ENCODE assay signal across 1 cellular context in genomic region chr6:30615958-30616810, GRCh38.
TF ChIP-seq lines count a peak whose summit lies in the region.

No MANE protein-coding gene starts in this region.

TF ChIP-seq in K562, 482 proteins besides CTCF, POLR2A, EP300 and RAD21 (continued from another document and continues in another):
- TF ChIP-seq AFF4 (CRISPR knock-in tag; IDR thresholded peaks at IDR 0.05) (peak; percentile 97; the same call in 1 of the 2 replicates), ZNF184 (CRISPR knock-in tag; IDR thresholded peaks at IDR 0.05) (no peak), MAX (CRISPR knock-in tag; IDR thresholded peaks at IDR 0.05) (no peak), STAG1 (CRISPR knock-in tag; IDR thresholded peaks at IDR 0.05; ENCODE audit: borderline replicate concordance) (no peak), ZNF282 (CRISPR knock-in tag; IDR thresholded peaks at IDR 0.05) (no peak), DDX20 (tag; IDR thresholded peaks at IDR 0.05; ENCODE audit: low read depth) (no peak), ZNF143 (CRISPR knock-in tag; IDR thresholded peaks at IDR 0.05) (no peak), POU5F1 (IDR thresholded peaks at IDR 0.05; ENCODE audit: borderline replicate concordance, low read depth, low read length, partially characterized antibody) (no peak), THAP12 (CRISPR knock-in tag; IDR thresholded peaks at IDR 0.05) (peak; percentile 28; the same call in 1 of the 2 replicates), ATF7 (IDR thresholded peaks at IDR 0.05) (peak; percentile 21; the same call in 1 of the 2 replicates), XRCC4 (IDR thresholded peaks at IDR 0.05; ENCODE audit: extremely low read depth, insufficient read depth, insufficient read length) (no peak), CCNT2 (IDR thresholded peaks at IDR 0.05; ENCODE audit: borderline replicate concordance, extremely low read depth, insufficient read length, low read depth, low read length) (no peak), ZFP91 (CRISPR knock-in tag; IDR thresholded peaks at IDR 0.05) (no peak), THRAP3 (IDR thresholded peaks at IDR 0.05; ENCODE audit: borderline replicate concordance) (peak; percentile 3), BHLHE40 (IDR thresholded peaks at IDR 0.05; ENCODE audit: low read length) (no peak), KLF10 (CRISPR knock-in tag; IDR thresholded peaks at IDR 0.05) (no peak), ZNF695 (CRISPR knock-in tag; IDR thresholded peaks at IDR 0.05) (no peak), NRF1 (conservative IDR thresholded peaks at IDR 0.05 in 1 of 2, IDR thresholded peaks at IDR 0.05 in 1 of 2) (no peak), ZNF197 (CRISPR knock-in tag; IDR thresholded peaks at IDR 0.05; ENCODE audit: low read depth) (peak; percentile 66; the same call in 1 of the 2 replicates), NFE2L1 (tag; IDR thresholded peaks at IDR 0.05; ENCODE audit: borderline replicate concordance, low read depth) (no peak), POLR2AphosphoS5 (IDR thresholded peaks at IDR 0.05; ENCODE audit: control insufficient read depth, insufficient read depth, low read depth, low read length) (peak; percentile 77), NR3C1 (CRISPR knock-in tag; IDR thresholded peaks at IDR 0.05) (no peak), ZNF766 (CRISPR knock-in tag; conservative IDR thresholded peaks at IDR 0.05) (0 out of 2 replicates have a peak, but pooled peaks have one; percentile 12), MTA3 (IDR thresholded peaks at IDR 0.05; ENCODE audit: borderline replicate concordance) (peak; percentile 85)
- TF ChIP-seq, protein P1, sequence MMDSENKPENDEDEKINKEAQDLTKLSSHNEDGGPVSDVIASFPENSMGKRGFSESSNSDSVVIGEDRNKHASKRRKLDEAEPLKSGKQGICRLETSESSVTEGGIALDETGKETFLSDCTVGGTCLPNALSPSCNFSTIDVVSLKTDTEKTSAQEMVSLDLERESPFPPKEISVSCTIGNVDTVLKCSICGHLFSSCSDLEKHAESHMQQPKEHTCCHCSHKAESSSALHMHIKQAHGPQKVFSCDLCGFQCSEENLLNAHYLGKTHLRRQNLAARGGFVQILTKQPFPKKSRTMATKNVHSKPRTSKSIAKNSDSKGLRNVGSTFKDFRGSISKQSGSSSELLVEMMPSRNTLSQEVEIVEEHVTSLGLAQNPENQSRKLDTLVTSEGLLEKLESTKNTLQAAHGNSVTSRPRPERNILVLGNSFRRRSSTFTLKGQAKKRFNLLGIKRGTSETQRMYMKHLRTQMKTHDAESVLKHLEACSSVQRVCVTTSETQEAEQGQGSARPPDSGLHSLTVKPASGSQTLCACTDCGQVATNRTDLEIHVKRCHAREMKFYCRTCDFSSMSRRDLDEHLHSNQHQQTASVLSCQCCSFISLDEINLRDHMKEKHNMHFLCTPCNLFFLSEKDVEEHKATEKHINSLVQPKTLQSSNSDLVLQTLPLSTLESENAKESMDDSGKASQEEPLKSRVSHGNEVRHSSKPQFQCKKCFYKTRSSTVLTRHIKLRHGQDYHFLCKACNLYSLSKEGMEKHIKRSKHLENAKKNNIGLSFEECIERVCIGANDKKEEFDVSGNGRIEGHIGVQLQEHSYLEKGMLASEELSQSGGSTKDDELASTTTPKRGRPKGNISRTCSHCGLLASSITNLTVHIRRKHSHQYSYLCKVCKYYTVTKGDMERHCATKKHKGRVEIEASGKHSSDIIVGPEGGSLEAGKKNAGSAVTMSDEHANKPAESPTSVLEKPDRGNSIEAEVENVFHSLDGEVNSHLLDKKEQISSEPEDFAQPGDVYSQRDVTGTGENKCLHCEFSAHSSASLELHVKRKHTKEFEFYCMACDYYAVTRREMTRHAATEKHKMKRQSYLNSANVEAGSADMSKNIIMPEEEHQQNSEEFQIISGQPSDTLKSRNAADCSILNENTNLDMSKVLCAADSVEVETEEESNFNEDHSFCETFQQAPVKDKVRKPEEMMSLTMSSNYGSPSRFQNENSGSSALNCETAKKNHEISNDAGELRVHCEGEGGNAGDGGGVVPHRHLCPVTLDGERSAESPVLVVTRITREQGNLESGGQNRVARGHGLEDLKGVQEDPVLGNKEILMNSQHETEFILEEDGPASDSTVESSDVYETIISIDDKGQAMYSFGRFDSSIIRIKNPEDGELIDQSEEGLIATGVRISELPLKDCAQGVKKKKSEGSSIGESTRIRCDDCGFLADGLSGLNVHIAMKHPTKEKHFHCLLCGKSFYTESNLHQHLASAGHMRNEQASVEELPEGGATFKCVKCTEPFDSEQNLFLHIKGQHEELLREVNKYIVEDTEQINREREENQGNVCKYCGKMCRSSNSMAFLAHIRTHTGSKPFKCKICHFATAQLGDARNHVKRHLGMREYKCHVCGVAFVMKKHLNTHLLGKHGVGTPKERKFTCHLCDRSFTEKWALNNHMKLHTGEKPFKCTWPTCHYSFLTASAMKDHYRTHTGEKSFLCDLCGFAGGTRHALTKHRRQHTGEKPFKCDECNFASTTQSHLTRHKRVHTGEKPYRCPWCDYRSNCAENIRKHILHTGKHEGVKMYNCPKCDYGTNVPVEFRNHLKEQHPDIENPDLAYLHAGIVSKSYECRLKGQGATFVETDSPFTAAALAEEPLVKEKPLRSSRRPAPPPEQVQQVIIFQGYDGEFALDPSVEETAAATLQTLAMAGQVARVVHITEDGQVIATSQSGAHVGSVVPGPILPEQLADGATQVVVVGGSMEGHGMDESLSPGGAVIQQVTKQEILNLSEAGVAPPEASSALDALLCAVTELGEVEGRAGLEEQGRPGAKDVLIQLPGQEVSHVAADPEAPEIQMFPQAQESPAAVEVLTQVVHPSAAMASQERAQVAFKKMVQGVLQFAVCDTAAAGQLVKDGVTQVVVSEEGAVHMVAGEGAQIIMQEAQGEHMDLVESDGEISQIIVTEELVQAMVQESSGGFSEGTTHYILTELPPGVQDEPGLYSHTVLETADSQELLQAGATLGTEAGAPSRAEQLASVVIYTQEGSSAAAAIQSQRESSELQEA (IDR thresholded peaks at IDR 0.05; ENCODE audit: low read depth): no peak
- TF ChIP-seq, protein P2, sequence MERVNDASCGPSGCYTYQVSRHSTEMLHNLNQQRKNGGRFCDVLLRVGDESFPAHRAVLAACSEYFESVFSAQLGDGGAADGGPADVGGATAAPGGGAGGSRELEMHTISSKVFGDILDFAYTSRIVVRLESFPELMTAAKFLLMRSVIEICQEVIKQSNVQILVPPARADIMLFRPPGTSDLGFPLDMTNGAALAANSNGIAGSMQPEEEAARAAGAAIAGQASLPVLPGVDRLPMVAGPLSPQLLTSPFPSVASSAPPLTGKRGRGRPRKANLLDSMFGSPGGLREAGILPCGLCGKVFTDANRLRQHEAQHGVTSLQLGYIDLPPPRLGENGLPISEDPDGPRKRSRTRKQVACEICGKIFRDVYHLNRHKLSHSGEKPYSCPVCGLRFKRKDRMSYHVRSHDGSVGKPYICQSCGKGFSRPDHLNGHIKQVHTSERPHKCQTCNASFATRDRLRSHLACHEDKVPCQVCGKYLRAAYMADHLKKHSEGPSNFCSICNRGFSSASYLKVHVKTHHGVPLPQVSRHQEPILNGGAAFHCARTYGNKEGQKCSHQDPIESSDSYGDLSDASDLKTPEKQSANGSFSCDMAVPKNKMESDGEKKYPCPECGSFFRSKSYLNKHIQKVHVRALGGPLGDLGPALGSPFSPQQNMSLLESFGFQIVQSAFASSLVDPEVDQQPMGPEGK (CRISPR knock-in tag; IDR thresholded peaks at IDR 0.05; ENCODE audit: borderline replicate concordance): no peak
- TF ChIP-seq, protein P3, sequence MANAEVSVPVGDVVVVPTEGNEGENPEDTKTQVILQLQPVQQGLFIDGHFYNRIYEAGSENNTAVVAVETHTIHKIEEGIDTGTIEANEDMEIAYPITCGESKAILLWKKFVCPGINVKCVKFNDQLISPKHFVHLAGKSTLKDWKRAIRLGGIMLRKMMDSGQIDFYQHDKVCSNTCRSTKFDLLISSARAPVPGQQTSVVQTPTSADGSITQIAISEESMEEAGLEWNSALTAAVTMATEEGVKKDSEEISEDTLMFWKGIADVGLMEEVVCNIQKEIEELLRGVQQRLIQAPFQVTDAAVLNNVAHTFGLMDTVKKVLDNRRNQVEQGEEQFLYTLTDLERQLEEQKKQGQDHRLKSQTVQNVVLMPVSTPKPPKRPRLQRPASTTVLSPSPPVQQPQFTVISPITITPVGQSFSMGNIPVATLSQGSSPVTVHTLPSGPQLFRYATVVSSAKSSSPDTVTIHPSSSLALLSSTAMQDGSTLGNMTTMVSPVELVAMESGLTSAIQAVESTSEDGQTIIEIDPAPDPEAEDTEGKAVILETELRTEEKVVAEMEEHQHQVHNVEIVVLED (CRISPR knock-in tag; IDR thresholded peaks at IDR 0.05): no peak
- TF ChIP-seq, protein P4, sequence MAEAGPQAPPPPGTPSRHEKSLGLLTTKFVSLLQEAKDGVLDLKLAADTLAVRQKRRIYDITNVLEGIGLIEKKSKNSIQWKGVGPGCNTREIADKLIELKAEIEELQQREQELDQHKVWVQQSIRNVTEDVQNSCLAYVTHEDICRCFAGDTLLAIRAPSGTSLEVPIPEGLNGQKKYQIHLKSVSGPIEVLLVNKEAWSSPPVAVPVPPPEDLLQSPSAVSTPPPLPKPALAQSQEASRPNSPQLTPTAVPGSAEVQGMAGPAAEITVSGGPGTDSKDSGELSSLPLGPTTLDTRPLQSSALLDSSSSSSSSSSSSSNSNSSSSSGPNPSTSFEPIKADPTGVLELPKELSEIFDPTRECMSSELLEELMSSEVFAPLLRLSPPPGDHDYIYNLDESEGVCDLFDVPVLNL (CRISPR knock-in tag; IDR thresholded peaks at IDR 0.05; ENCODE audit: low read depth): no peak
- TF ChIP-seq, protein P5, sequence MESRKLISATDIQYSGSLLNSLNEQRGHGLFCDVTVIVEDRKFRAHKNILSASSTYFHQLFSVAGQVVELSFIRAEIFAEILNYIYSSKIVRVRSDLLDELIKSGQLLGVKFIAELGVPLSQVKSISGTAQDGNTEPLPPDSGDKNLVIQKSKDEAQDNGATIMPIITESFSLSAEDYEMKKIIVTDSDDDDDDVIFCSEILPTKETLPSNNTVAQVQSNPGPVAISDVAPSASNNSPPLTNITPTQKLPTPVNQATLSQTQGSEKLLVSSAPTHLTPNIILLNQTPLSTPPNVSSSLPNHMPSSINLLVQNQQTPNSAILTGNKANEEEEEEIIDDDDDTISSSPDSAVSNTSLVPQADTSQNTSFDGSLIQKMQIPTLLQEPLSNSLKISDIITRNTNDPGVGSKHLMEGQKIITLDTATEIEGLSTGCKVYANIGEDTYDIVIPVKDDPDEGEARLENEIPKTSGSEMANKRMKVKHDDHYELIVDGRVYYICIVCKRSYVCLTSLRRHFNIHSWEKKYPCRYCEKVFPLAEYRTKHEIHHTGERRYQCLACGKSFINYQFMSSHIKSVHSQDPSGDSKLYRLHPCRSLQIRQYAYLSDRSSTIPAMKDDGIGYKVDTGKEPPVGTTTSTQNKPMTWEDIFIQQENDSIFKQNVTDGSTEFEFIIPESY (CRISPR knock-in tag; IDR thresholded peaks at IDR 0.05): no peak; the same call in 1 of the 2 replicates
